ENCODE assay signal across 13 cellular contexts in the genomic region with DNA sequence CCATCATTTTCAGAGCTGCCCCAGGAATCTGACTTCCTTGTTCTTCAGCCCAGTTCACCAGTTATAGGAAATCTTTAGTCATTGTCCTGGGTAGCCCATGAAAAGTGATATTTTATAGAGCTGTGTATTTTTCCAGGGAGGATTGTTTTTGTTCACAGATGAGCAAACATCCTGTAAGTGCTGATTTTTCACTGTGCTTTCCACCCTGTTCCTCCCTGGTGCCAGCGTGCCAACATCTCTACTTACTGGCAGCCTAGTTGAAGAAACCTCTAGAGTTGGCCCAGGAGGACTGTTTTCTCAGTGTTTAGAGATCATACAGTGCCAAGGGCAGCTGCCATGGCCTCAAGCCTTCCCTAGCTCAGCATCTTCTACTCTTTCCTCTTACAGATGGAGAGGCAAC. TPM values are rescaled to one million over a fixed set of nuclear protein-coding genes. Genes with fewer than 3 reads are reported as not detected.
DNase-seq lines count a peak whose midpoint lies in the region; ATAC-seq and TF ChIP-seq lines count a peak whose summit lies in the region.
"Had no signal": no experiment of that assay in that cellular context is flagged by ENCODE, and none has a peak within 500 bp of the region (broad histone marks: within the 10 kb centered on the region; RNA-seq: fewer than 3 reads in every experiment).

No MANE protein-coding gene starts in this region.

- H3K9me3 ChIP-seq in lung (ENCODE audit: control insufficient read depth in 2 of 2, insufficient read depth in 1 of 2, low read length in 1 of 2): no peaks in the 10 kb centered on the region

- no peak for ATAC-seq in activated CD8-positive, alpha-beta T cell treated with anti-CD3 and anti-CD28 coated beads for 36 hours
- ATAC-seq in activated CD8-positive, alpha-beta T cell treated with anti-CD3 and anti-CD28 coated beads, Interleukin-2, amount 10 ng/mL, durations not matched to agents 7 days and 5 days: no peak
- ATAC-seq in lung (ENCODE audit: insufficient read depth, low FRiP score): no peak
- no peak for ATAC-seq in HG03520 (IDR thresholded peaks at IDR 0.05; ENCODE audit: unreplicated experiment)
- ATAC-seq: K562 had no signal

- H3K4me3 ChIP-seq in lung: no peak overlapping the region
- H3K4me3 ChIP-seq: K562 had no signal

- peaks cover 10 to 22% of the 10 kb centered on the region in 2 donors for H3K4me1 ChIP-seq in lung (ENCODE audit: control insufficient read depth in 2 of 2, insufficient read depth in 2 of 2, low read length in 2 of 2)

- POLR2A ChIA-PET in activated CD8-positive, alpha-beta T cell treated with anti-CD3 and anti-CD28 coated beads for 36 hours (lab: Charles Lee): interaction anchor here (1.1 kb wide), 2 partner anchors 150 to 187 kb away, joined by 3 read pairs; no protein-coding TSS in a partner anchor
- POLR2A ChIA-PET in activated CD8-positive, alpha-beta T cell treated with anti-CD3 and anti-CD28 coated beads, Interleukin-2, amount 10 ng/mL, durations not matched to agents 7 days and 5 days (lab: Charles Lee): no interaction called here

- no peaks in the 10 kb centered on the region for H3K9me3 Mint-ChIP-seq in activated CD8-positive, alpha-beta T cell treated with anti-CD3 and anti-CD28 coated beads for 36 hours
- H3K9me3 Mint-ChIP-seq in activated CD8-positive, alpha-beta T cell treated with anti-CD3 and anti-CD28 coated beads, Interleukin-2, amount 10 ng/mL, durations not matched to agents 7 days and 5 days (ENCODE audit: insufficient read depth): no peaks in the 10 kb centered on the region

- intact Hi-C loops in activated CD8-positive, alpha-beta T cell treated with anti-CD3 and anti-CD28 coated beads for 36 hours (cut with micrococcal nuclease): no loop called here

- H3K4me1 Mint-ChIP-seq in activated CD8-positive, alpha-beta T cell treated with anti-CD3 and anti-CD28 coated beads for 36 hours (ENCODE audit: low read depth): peaks cover 38% of the 10 kb centered on the region
- H3K4me1 Mint-ChIP-seq in activated CD8-positive, alpha-beta T cell treated with anti-CD3 and anti-CD28 coated beads, Interleukin-2, amount 10 ng/mL, durations not matched to agents 7 days and 5 days (ENCODE audit: low read depth): peaks cover 31% of the 10 kb centered on the region

- no peak for TF ChIP-seq CTCF in activated CD8-positive, alpha-beta T cell treated with anti-CD3 and anti-CD28 coated beads for 36 hours (IDR thresholded peaks at IDR 0.05)
- TF ChIP-seq CTCF in lung (IDR thresholded peaks at IDR 0.05; ENCODE audit: control extremely low read depth, extremely low read depth): no peak

- H3K36me3 Mint-ChIP-seq in activated CD8-positive, alpha-beta T cell treated with anti-CD3 and anti-CD28 coated beads for 36 hours (ENCODE audit: low read depth): peaks cover 55% of the 10 kb centered on the region
- peaks cover 70% of the 10 kb centered on the region for H3K36me3 Mint-ChIP-seq in activated CD8-positive, alpha-beta T cell treated with anti-CD3 and anti-CD28 coated beads, Interleukin-2, amount 10 ng/mL, durations not matched to agents 7 days and 5 days (ENCODE audit: low read depth)

- peaks cover 0 to 18% of the 10 kb centered on the region in 2 donors for H3K36me3 ChIP-seq in lung (ENCODE audit: control insufficient read depth in 2 of 2, insufficient read depth in 2 of 2, low read length in 2 of 2)

- WGBS in lung, 2 donors: 45 to 81% methylated on average over 1 of the region's 1 CpG

- peak overlapping the region; percentile 27 for H3K27ac Mint-ChIP-seq in activated CD8-positive, alpha-beta T cell treated with anti-CD3 and anti-CD28 coated beads for 36 hours
- no peak overlapping the region for H3K27ac Mint-ChIP-seq in activated CD8-positive, alpha-beta T cell treated with anti-CD3 and anti-CD28 coated beads, Interleukin-2, amount 10 ng/mL, durations not matched to agents 7 days and 5 days

- DNase-seq in activated CD8-positive, alpha-beta T cell treated with anti-CD3 and anti-CD28 coated beads for 36 hours: no peak
- no peak for DNase-seq in activated CD8-positive, alpha-beta T cell treated with anti-CD3 and anti-CD28 coated beads, Interleukin-2, amount 10 ng/mL, durations not matched to agents 7 days and 5 days
- DNase-seq in dermis microvascular lymphatic vessel endothelial cell (ENCODE audit: low read depth in 2 of 2) (peak; percentile 65 to 86), lung (ENCODE audit: low spot score) (no peak), SW 1271 (lab: John Stamatoyannopoulos, UW) (no peak)
- DNase-seq in activated effector memory CD4-positive, alpha-beta T cell treated with anti-CD3 and anti-CD28 coated beads, Interleukin-2, amount 50 U/mL, for 16 hours: no peak
- DNase-seq: 8988T; NCI-H2081; stimulated activated naive CD4-positive, alpha-beta T cell had no signal

- no peaks in the 10 kb centered on the region for H3K27me3 Mint-ChIP-seq in activated CD8-positive, alpha-beta T cell treated with anti-CD3 and anti-CD28 coated beads for 36 hours
- H3K27me3 Mint-ChIP-seq in activated CD8-positive, alpha-beta T cell treated with anti-CD3 and anti-CD28 coated beads, Interleukin-2, amount 10 ng/mL, durations not matched to agents 7 days and 5 days (ENCODE audit: low read depth): no peaks in the 10 kb centered on the region

- H3K27ac ChIP-seq in lung (ENCODE audit: low read depth in 1 of 2, low read length in 1 of 2) (peak overlapping the region; percentile 37 to 45), temporal lobe (ENCODE audit: low read depth, low read length) (peak overlapping the region; percentile 36)
- H3K27ac ChIP-seq: epithelial cell of prostate had no signal

- CTCF ChIA-PET in activated CD8-positive, alpha-beta T cell treated with anti-CD3 and anti-CD28 coated beads for 36 hours (lab: Charles Lee): interaction anchor here (0.9 to 1.1 kb wide), 2 partner anchors 9 to 142 kb away, joined by 3 to 4 read pairs; no protein-coding TSS in a partner anchor
- CTCF ChIA-PET in activated CD8-positive, alpha-beta T cell treated with anti-CD3 and anti-CD28 coated beads, Interleukin-2, amount 10 ng/mL, durations not matched to agents 7 days and 5 days (lab: Charles Lee): interaction anchor here (0.9 to 1.2 kb wide), 2 partner anchors 19 to 122 kb away, joined by 3 read pairs; no protein-coding TSS in a partner anchor

- no peak overlapping the region for H3K4me3 Mint-ChIP-seq in activated CD8-positive, alpha-beta T cell treated with anti-CD3 and anti-CD28 coated beads for 36 hours
- H3K4me3 Mint-ChIP-seq in activated CD8-positive, alpha-beta T cell treated with anti-CD3 and anti-CD28 coated beads, Interleukin-2, amount 10 ng/mL, durations not matched to agents 7 days and 5 days: no peak overlapping the region

- H3K27me3 ChIP-seq in lung (ENCODE audit: control insufficient read depth, insufficient read depth): no peaks in the 10 kb centered on the region

RNA-seq across cellular contexts. Expression of a gene that starts 41.3 kb away (rescaled TPM):
- total RNA-seq in activated CD8-positive, alpha-beta T cell treated with anti-CD3 and anti-CD28 coated beads for 36 hours: 10 to 100 TPM; 84.6 to 99.2 TPM
- 100 to 1,000 TPM in 1 of 2 experiments, 10 to 100 TPM in 1; 99.1 to 109 TPM for total RNA-seq in activated CD8-positive, alpha-beta T cell treated with anti-CD3 and anti-CD28 coated beads, Interleukin-2, amount 10 ng/mL, durations not matched to agents 7 days and 5 days
- total RNA-seq in dermis microvascular lymphatic vessel endothelial cell (32.5 and 85.3 TPM in 2 replicates), lung (100 to 1,000 TPM in 1 of 2 donors, 10 to 100 TPM in 1; 89.5 to 113 TPM), temporal lobe (48.4 TPM)
- 10 to 100 TPM; 15.1 to 31.4 TPM for polyA plus RNA-seq in lung

Comparison
In these comparisons a context has a peak if more than half of its experiments do, and no peak if none do; other contexts are left out.
1. DNase-seq: peak in dermis microvascular lymphatic vessel endothelial cell (2 of 2); none in activated CD8-positive, alpha-beta T cell treated with anti-CD3 and anti-CD28 coated beads for 36 hours (single experiment), activated CD8-positive, alpha-beta T cell treated with anti-CD3 and anti-CD28 coated beads, Interleukin-2, amount 10 ng/mL, durations not matched to agents 7 days and 5 days (single experiment), lung (single experiment), SW 1271 (0 of 2) and activated effector memory CD4-positive, alpha-beta T cell treated with anti-CD3 and anti-CD28 coated beads, Interleukin-2, amount 50 U/mL, for 16 hours (single experiment).